ENCODE assay signal across 7 cellular contexts in the genomic region with DNA sequence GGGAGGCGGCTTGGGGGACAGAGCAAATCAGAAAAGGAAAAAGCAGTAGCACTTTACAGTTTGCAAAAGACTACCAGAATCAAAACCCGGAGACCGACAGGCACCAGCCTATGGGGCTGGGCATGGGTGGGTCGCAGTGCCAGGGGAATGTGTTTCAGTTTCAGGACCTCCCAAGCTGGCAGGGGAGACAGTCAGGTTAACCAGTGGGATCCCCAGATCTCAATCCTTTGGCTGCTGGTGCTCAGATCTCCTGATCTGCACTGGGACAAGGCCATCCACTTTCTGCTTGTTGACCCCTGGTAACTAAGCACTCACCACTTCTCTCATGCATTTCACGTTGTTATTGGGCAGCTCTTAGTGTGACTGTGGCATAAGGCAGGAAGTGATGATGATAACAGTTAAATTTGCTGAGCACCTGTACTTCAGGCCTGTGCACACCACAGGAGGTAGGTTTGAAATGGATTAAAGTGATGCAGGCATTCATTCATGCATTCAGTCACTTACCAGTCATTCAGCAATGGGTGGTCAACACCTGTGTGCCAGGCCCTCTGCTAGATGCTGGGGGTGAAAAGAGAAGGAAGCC.
DNase-seq lines count a peak whose midpoint lies in the region; ATAC-seq and TF ChIP-seq lines count a peak whose summit lies in the region.

No MANE protein-coding gene starts in this region.

- no peaks in the 10 kb centered on the region for H3K9me3 Mint-ChIP-seq in activated naive CD4-positive, alpha-beta T cell treated with anti-CD3 and anti-CD28 coated beads, Interleukin-2, amount 50 U/mL, for 24 hours
- no peaks in the 10 kb centered on the region for H3K9me3 Mint-ChIP-seq in stimulated activated naive CD8-positive, alpha-beta T cell treated with anti-CD3 and anti-CD28 coated beads, Interleukin-15, amount 100 ng/mL, for 72 hours

- no peaks in the 10 kb centered on the region for H3K36me3 Mint-ChIP-seq in activated naive CD4-positive, alpha-beta T cell treated with anti-CD3 and anti-CD28 coated beads, Interleukin-2, amount 50 U/mL, for 24 hours

- no peaks in the 10 kb centered on the region; the same call in 1 of the 2 replicates for H3K27me3 ChIP-seq in GM06990 (replicated peaks; ENCODE audit: control insufficient read depth, insufficient read depth, low read length)

- no peak overlapping the region for H3K27ac Mint-ChIP-seq in activated naive CD4-positive, alpha-beta T cell treated with anti-CD3 and anti-CD28 coated beads, Interleukin-2, amount 50 U/mL, for 24 hours
- H3K27ac Mint-ChIP-seq in stimulated activated naive CD8-positive, alpha-beta T cell treated with anti-CD3 and anti-CD28 coated beads, Interleukin-15, amount 100 ng/mL, for 72 hours: peak overlapping the region in 1 of 2 donors; percentile 85

- H3K36me3 ChIP-seq in GM06990 (ENCODE audit: control insufficient read depth, insufficient read depth, low read length): no peaks in the 10 kb centered on the region

- H3K4me3 ChIP-seq in GM06990 (replicated peaks; ENCODE audit: low read depth, low read length): peak overlapping the region; percentile 66
- peak overlapping the region; percentile 61 for H3K4me3 ChIP-seq in iPS-18c (ENCODE audit: insufficient read depth, low read depth, low read length)

- H3K4me1 Mint-ChIP-seq in activated naive CD4-positive, alpha-beta T cell treated with anti-CD3 and anti-CD28 coated beads, Interleukin-2, amount 50 U/mL, for 24 hours: peaks cover 19% of the 10 kb centered on the region
- H3K4me1 Mint-ChIP-seq in stimulated activated naive CD8-positive, alpha-beta T cell treated with anti-CD3 and anti-CD28 coated beads, Interleukin-15, amount 100 ng/mL, for 72 hours: peaks cover 46% of the 10 kb centered on the region

- TF ChIP-seq CTCF in GM06990 (IDR thresholded peaks at IDR 0.05; ENCODE audit: insufficient read depth, low read length, poor library complexity, severe bottlenecking): no peak

- H3K27me3 Mint-ChIP-seq in activated naive CD4-positive, alpha-beta T cell treated with anti-CD3 and anti-CD28 coated beads, Interleukin-2, amount 50 U/mL, for 24 hours: no peaks in the 10 kb centered on the region
- H3K27me3 Mint-ChIP-seq in stimulated activated naive CD8-positive, alpha-beta T cell treated with anti-CD3 and anti-CD28 coated beads, Interleukin-15, amount 100 ng/mL, for 72 hours: no peaks in the 10 kb centered on the region

- H3K4me3 Mint-ChIP-seq in activated naive CD4-positive, alpha-beta T cell treated with anti-CD3 and anti-CD28 coated beads, Interleukin-2, amount 50 U/mL, for 24 hours: peak overlapping the region; percentile 84
- peak overlapping the region; percentile 89 to 91 for H3K4me3 Mint-ChIP-seq in stimulated activated naive CD8-positive, alpha-beta T cell treated with anti-CD3 and anti-CD28 coated beads, Interleukin-15, amount 100 ng/mL, for 72 hours

- H3K9me3 ChIP-seq in iPS-18c (ENCODE audit: control insufficient read depth, insufficient read depth, low read length): no peaks in the 10 kb centered on the region

- DNase-seq in GM06990 (ENCODE audit: extremely low read depth, insufficient read length) (peak; percentile 43), NAMALWA (ENCODE audit: low spot score) (peak; percentile 64), SKM-1 treated with dmso at 0.1 percent for 144 hours (lab: John Stamatoyannopoulos, UW; ENCODE audit: unreplicated experiment) (no peak)
- peak in 1 of 2 donors; percentile 35 for DNase-seq in stimulated activated naive CD8-positive, alpha-beta T cell treated with anti-CD3 and anti-CD28 coated beads, Interleukin-15, amount 100 ng/mL, for 72 hours

- peak; percentile 79 for ATAC-seq in stimulated activated naive CD8-positive, alpha-beta T cell treated with anti-CD3 and anti-CD28 coated beads, Interleukin-15, amount 100 ng/mL, for 72 hours
- ATAC-seq in GM21381 (IDR thresholded peaks at IDR 0.05; ENCODE audit: unreplicated experiment): no peak
